8 cellular contexts compared by ENCODE assay signal in genomic region chr1:230123280-230124186, GRCh38. TPM values are rescaled to one million over a fixed set of nuclear protein-coding genes. Genes with fewer than 3 reads are reported as not detected.
A peak's percentile ranks its signal among the peaks of the same experiment; 100 is the strongest.
DNase-seq lines count a peak whose midpoint lies in the region; ATAC-seq lines count a peak whose summit lies in the region.

No MANE protein-coding gene starts in this region.

- H3K4me1 Mint-ChIP-seq in activated T-helper 17 cell treated with anti-CD3 and anti-CD28 coated beads, Interleukin-2, amount 50 U/mL, for 72 hours = peaks cover 46% of the 10 kb centered on the region

- peak overlapping the region; percentile 25 for H3K27ac Mint-ChIP-seq in activated T-helper 17 cell treated with anti-CD3 and anti-CD28 coated beads, Interleukin-2, amount 50 U/mL, for 72 hours

- no peaks in the 10 kb centered on the region for H3K27me3 Mint-ChIP-seq in activated T-helper 17 cell treated with anti-CD3 and anti-CD28 coated beads, Interleukin-2, amount 50 U/mL, for 72 hours

- peak overlapping the region; percentile 54 for H3K4me3 Mint-ChIP-seq in activated T-helper 17 cell treated with anti-CD3 and anti-CD28 coated beads, Interleukin-2, amount 50 U/mL, for 72 hours

- intact Hi-C loops in sciatic nerve (cut with DNase I) = no loop called here

- DNase-seq in A172 (ENCODE audit: low spot score) (peak; percentile 67), GM19238 (ENCODE audit: insufficient read length, low spot score) (peak; percentile 62), sciatic nerve (ENCODE audit: low spot score) (no peak), superior temporal gyrus (ENCODE audit: extremely low spot score) (no peak), NCI-H526 treated with DMSO at 0.1 percent for 48 hours (lab: John Stamatoyannopoulos, UW) (no peak), retina (no peak)

- H3K9me3 Mint-ChIP-seq in activated T-helper 17 cell treated with anti-CD3 and anti-CD28 coated beads, Interleukin-2, amount 50 U/mL, for 72 hours = no peaks in the 10 kb centered on the region

- H3K36me3 Mint-ChIP-seq in activated T-helper 17 cell treated with anti-CD3 and anti-CD28 coated beads, Interleukin-2, amount 50 U/mL, for 72 hours (ENCODE audit: low read depth) = peaks cover 13% of the 10 kb centered on the region

- ATAC-seq in HG03095 (IDR thresholded peaks at IDR 0.05; ENCODE audit: unreplicated experiment) (peak; percentile 84), sciatic nerve (no peak)
- ATAC-seq in activated T-helper 17 cell treated with anti-CD3 and anti-CD28 coated beads, Interleukin-2, amount 50 U/mL, for 72 hours (replicated peaks) = peak; percentile 83

RNA-seq across cellular contexts. Expression of gene GALNT2, which starts 56.5 kb away (rescaled TPM):
- total RNA-seq in A172 (2014; rRNA removed; shearing (Covaris generic)) = 79.8 and 84.9 TPM in 2 replicates
- total RNA-seq in activated T-helper 17 cell treated with anti-CD3 and anti-CD28 coated beads, Interleukin-2, amount 50 U/mL, for 72 hours = 10 to 100 TPM; 49.7 to 53.6 TPM
- 67.3 TPM for total RNA-seq in sciatic nerve

Comparison
In these comparisons a context has a peak if more than half of its experiments do, and no peak if none do; other contexts are left out.
1. DNase-seq: peak in A172 (single experiment) and GM19238 (single experiment); none in sciatic nerve (single experiment), superior temporal gyrus (single experiment), NCI-H526 treated with DMSO at 0.1 percent for 48 hours (single experiment) and retina (single experiment).